Comparison of ENCODE assay signal across 20 cellular contexts in genomic region chr20:42134265-42135098, GRCh38.
A peak's percentile ranks its signal among the peaks of the same experiment; 100 is the strongest.
DNase-seq lines count a peak whose midpoint lies in the region; ATAC-seq, FAIRE-seq and TF ChIP-seq lines count a peak whose summit lies in the region.
"Had no signal": no experiment of that assay in that cellular context is flagged by ENCODE, and none has a peak within 500 bp of the region (broad histone marks: within the 10 kb centered on the region; RNA-seq: fewer than 3 reads in every experiment).

No MANE protein-coding gene starts in this region.

- H3K9ac ChIP-seq in liver (ENCODE audit: low read depth in 1 of 2, low read length in 2 of 2) = no peak overlapping the region

- H3K4me1 ChIP-seq in hepatocyte (ENCODE audit: insufficient read depth) (no peaks in the 10 kb centered on the region), liver (ENCODE audit: control insufficient read depth in 4 of 4, insufficient read depth in 4 of 4, low read length in 3 of 4) (no peaks in the 10 kb centered on the region)

- no peaks in the 10 kb centered on the region for H3K79me2 ChIP-seq in hepatocyte

- H3K27me3 ChIP-seq in hepatocyte = no peaks in the 10 kb centered on the region
- no peaks in the 10 kb centered on the region for H3K27me3 ChIP-seq in liver (ENCODE audit: control insufficient read depth in 4 of 4, insufficient read depth in 4 of 4, low read length in 3 of 4)

- no peak overlapping the region for H2AFZ ChIP-seq in hepatocyte
- H2AFZ ChIP-seq: GM23338 had no signal

- DNase-seq in HTR-8/SVneo (ENCODE audit: insufficient read length, low spot score) = no peak
- DNase-seq in HuH-7 (ENCODE audit: low spot score) = peak; percentile 9
- DNase-seq in hepatocyte (ENCODE audit: low spot score) = peak; percentile 23
- no peak for DNase-seq in stimulated activated CD4-positive, alpha-beta T cell treated with anti-CD3 and anti-CD28 coated beads, Interleukin-15, amount 100 ng/mL, for 24 hours
- DNase-seq in COLO829 (ENCODE audit: low spot score) = no peak
- DNase-seq: C1 segment of cervical spinal cord; CD8-positive, alpha-beta T cell; DMS 273 treated with DMSO at 0.1 percent for 48 hours; DMS79; EL; GDM1; H9 had no signal

- no peaks in the 10 kb centered on the region for H3K9me2 ChIP-seq in hepatocyte (replicated peaks; ENCODE audit: insufficient read depth)

- no peak overlapping the region for H3K4me3 ChIP-seq in hepatocyte
- H3K4me3 ChIP-seq in liver (ENCODE audit: low read depth in 1 of 3, low read length in 3 of 3) = no peak overlapping the region
- H3K4me3 ChIP-seq: GM12878, GM23338 had no signal

- no peak for TF ChIP-seq CTCF in hepatocyte (IDR thresholded peaks at IDR 0.05; ENCODE audit: poor library complexity)
- TF ChIP-seq CTCF in liver (IDR thresholded peaks at IDR 0.05; ENCODE audit: low read depth, low read length, missing input control) = no peak

- TF ChIP-seq RAD21 in liver (IDR thresholded peaks at IDR 0.05) = no peak

- peak overlapping the region; percentile 27 for H3K4me2 ChIP-seq in hepatocyte
- H3K4me2 ChIP-seq: GM23338 had no signal

- H3K36me3 ChIP-seq in hepatocyte (replicated peaks; ENCODE audit: insufficient read depth, low read depth) = no peaks in the 10 kb centered on the region
- H3K36me3 ChIP-seq in liver (ENCODE audit: control insufficient read depth in 4 of 4, insufficient read depth in 3 of 4, low read depth in 1 of 4, low read length in 3 of 4) = no peaks in the 10 kb centered on the region

- H3K27ac ChIP-seq in hepatocyte (no peak overlapping the region), liver (ENCODE audit: low read depth in 1 of 2, low read length in 2 of 2) (no peak overlapping the region)

- H3K9me3 ChIP-seq in hepatocyte (ENCODE audit: low read depth) (no peaks in the 10 kb centered on the region), liver (ENCODE audit: control insufficient read depth in 4 of 4, low read length in 3 of 4) (no peaks in the 10 kb centered on the region)

- ATAC-seq in HG02623 (IDR thresholded peaks at IDR 0.05; ENCODE audit: unreplicated experiment) (no peak), HG03045 (IDR thresholded peaks at IDR 0.05; ENCODE audit: unreplicated experiment) (no peak)
- ATAC-seq: CD8-positive, alpha-beta T cell; GM12878; GM23338; HCT116 had no signal

- 81% methylated on average over 5 of the region's 5 CpGs for WGBS in hepatocyte (ENCODE audit: low lambda C conversion rate, missing lambda C conversion rate)
- WGBS in liver = 76% methylated on average over 5 of the region's 5 CpGs

- H4K20me1 ChIP-seq in hepatocyte (ENCODE audit: insufficient read depth, poor library complexity, severe bottlenecking) = no peaks in the 10 kb centered on the region

- FAIRE-seq in HTR-8/SVneo (lab: Jason Lieb, UNC) = peak; percentile 63
- FAIRE-seq: D721Med, GM12878, GM19239 had no signal

TF ChIP-seq in liver, 16 proteins besides CTCF, POLR2A, EP300 and RAD21:
- TF ChIP-seq, protein P1, sequence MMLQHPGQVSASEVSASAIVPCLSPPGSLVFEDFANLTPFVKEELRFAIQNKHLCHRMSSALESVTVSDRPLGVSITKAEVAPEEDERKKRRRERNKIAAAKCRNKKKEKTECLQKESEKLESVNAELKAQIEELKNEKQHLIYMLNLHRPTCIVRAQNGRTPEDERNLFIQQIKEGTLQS (IDR thresholded peaks at IDR 0.05) = no peak
- peak; percentile 20 to 39 for TF ChIP-seq HNF4A (conservative IDR thresholded peaks at IDR 0.05)

Comparison
In these comparisons a context has a peak if more than half of its experiments do, and no peak if none do; other contexts are left out.
1. DNase-seq: peak in HuH-7 (single experiment) and hepatocyte (single experiment); none in HTR-8/SVneo (single experiment), stimulated activated CD4-positive, alpha-beta T cell treated with anti-CD3 and anti-CD28 coated beads, Interleukin-15, amount 100 ng/mL, for 24 hours (single experiment) and COLO829 (single experiment).